Comparison of ENCODE assay signal across 1 cellular context in the genomic region with DNA sequence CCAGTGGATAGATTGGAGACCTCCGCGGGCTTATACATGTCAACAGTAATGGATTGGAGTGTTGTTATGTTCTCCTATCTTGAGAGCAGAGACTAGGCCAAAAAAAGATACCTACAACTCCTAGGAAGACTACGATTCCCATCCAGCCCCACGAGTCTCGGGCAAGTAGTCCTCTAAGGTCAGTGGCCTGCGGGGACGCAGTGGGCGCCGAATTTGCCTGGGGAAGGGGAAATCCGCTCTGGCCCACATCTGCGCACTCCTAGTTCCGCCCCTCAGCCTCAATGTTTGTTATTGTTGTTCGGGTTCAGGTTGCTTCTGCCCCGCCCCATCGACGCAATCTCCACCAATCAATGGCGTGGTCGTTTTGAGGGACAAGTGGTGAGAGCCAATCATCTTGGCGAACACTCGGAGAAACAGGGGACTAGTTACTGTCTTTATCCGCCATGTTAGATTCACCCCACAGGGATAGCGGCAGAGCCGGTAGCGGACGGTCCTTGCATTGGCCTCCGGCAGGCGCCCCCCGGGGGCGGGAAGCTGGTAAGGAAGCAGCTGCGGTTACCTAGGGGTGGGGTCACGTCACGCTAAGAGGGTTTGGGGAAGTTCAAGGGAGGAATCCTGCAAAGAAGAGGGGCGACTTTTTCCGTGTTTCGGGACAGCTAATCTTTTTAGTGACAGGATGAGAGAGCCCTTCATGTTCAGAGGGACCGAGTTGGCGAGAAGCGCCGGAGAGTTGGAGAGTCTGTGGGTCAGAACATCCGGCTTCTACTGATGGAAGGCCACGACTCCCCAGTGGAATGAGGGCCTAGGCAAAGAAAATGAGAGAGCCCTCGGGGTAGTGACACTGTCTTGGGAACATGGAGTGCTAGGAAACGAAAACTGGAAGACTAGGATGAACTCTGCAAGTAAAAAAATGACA.
TF ChIP-seq lines count a peak whose summit lies in the region.

A gene with protein sequence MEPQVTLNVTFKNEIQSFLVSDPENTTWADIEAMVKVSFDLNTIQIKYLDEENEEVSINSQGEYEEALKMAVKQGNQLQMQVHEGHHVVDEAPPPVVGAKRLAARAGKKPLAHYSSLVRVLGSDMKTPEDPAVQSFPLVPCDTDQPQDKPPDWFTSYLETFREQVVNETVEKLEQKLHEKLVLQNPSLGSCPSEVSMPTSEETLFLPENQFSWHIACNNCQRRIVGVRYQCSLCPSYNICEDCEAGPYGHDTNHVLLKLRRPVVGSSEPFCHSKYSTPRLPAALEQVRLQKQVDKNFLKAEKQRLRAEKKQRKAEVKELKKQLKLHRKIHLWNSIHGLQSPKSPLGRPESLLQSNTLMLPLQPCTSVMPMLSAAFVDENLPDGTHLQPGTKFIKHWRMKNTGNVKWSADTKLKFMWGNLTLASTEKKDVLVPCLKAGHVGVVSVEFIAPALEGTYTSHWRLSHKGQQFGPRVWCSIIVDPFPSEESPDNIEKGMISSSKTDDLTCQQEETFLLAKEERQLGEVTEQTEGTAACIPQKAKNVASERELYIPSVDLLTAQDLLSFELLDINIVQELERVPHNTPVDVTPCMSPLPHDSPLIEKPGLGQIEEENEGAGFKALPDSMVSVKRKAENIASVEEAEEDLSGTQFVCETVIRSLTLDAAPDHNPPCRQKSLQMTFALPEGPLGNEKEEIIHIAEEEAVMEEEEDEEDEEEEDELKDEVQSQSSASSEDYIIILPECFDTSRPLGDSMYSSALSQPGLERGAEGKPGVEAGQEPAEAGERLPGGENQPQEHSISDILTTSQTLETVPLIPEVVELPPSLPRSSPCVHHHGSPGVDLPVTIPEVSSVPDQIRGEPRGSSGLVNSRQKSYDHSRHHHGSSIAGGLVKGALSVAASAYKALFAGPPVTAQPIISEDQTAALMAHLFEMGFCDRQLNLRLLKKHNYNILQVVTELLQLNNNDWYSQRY (plus strand): TSS at position 449 of the 916 bp plus-strand sequence. CDS start 4,586 bp downstream, outside the sequence.

TF ChIP-seq in HepG2, 621 proteins besides CTCF, POLR2A, EP300 and RAD21 (continued from another document and continues in another):
- TF ChIP-seq, protein P1, sequence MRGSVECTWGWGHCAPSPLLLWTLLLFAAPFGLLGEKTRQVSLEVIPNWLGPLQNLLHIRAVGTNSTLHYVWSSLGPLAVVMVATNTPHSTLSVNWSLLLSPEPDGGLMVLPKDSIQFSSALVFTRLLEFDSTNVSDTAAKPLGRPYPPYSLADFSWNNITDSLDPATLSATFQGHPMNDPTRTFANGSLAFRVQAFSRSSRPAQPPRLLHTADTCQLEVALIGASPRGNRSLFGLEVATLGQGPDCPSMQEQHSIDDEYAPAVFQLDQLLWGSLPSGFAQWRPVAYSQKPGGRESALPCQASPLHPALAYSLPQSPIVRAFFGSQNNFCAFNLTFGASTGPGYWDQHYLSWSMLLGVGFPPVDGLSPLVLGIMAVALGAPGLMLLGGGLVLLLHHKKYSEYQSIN (CRISPR knock-in tag; IDR thresholded peaks at IDR 0.05; ENCODE audit: borderline replicate concordance), result peak; percentile 34; the same call in 1 of the 2 replicates
- no peak for TF ChIP-seq ZNF552 (CRISPR knock-in tag; IDR thresholded peaks at IDR 0.05; ENCODE audit: borderline replicate concordance)
- peak; percentile 93; the same call in 1 of the 2 replicates for TF ChIP-seq SSRP1 (CRISPR knock-in tag; IDR thresholded peaks at IDR 0.05)
- no peak for TF ChIP-seq ZKSCAN5 (CRISPR knock-in tag; IDR thresholded peaks at IDR 0.05)
- TF ChIP-seq ZNF20 (CRISPR knock-in tag; IDR thresholded peaks at IDR 0.05), result no peak
- peak; percentile 91 for TF ChIP-seq PHF21A (CRISPR knock-in tag; IDR thresholded peaks at IDR 0.05)
- TF ChIP-seq RBM39 (IDR thresholded peaks at IDR 0.05; ENCODE audit: low read depth, low read length, poor library complexity, severe bottlenecking), result peak; percentile 91
- peak; percentile 4 for TF ChIP-seq KMT2A (CRISPR knock-in tag; IDR thresholded peaks at IDR 0.05)
- TF ChIP-seq ZSCAN25 (CRISPR knock-in tag; IDR thresholded peaks at IDR 0.05), result no peak
- TF ChIP-seq ZNF225 (CRISPR knock-in tag; IDR thresholded peaks at IDR 0.05), result no peak
- no peak; the same call in 1 of the 2 replicates for TF ChIP-seq KLF15 (CRISPR knock-in tag; IDR thresholded peaks at IDR 0.05; ENCODE audit: borderline replicate concordance)
- TF ChIP-seq ZBTB42 (CRISPR knock-in tag; IDR thresholded peaks at IDR 0.05), result no peak
- 0 out of 2 replicates have a peak, but pooled peaks have one; percentile 16 for TF ChIP-seq ZNF414 (CRISPR knock-in tag; IDR thresholded peaks at IDR 0.05)
- TF ChIP-seq DNMT3B (CRISPR knock-in tag; conservative IDR thresholded peaks at IDR 0.05), result no peak; the same call in 1 of the 2 replicates
- no peak for TF ChIP-seq ZNF30 (CRISPR knock-in tag; IDR thresholded peaks at IDR 0.05)
- TF ChIP-seq MAFK (conservative IDR thresholded peaks at IDR 0.05 in 1 of 2, IDR thresholded peaks at IDR 0.05 in 1 of 2; ENCODE audit: low read length in 2 of 2), result no peak
- peak; percentile 51; the same call in 1 of the 2 replicates for TF ChIP-seq E2F1 (CRISPR knock-in tag; IDR thresholded peaks at IDR 0.05)
- TF ChIP-seq, protein P2, sequence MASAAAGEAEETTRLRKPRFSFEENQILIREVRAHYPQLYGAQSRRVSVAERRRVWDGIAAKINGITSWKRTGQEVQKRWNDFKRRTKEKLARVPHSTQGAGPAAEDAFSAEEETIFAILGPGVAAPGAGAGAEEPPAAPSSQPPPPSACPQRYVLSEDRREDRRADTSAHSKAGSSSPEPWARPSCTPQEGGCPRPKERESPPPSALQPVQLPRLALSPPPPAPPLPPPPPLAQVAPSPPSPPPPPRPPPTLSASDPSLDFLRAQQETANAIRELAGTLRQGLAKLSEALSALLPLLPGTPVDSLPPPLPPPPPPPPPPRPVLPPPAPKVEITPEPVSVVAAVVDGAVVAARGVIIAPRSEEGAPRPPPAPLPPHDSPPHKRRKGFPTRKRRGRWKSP (CRISPR knock-in tag; IDR thresholded peaks at IDR 0.05), result 0 out of 2 replicates have a peak, but pooled peaks have one; percentile 46
- TF ChIP-seq ARNT2 (CRISPR knock-in tag; IDR thresholded peaks at IDR 0.05; ENCODE audit: low read depth), result peak; percentile 65
- TF ChIP-seq, protein P3, sequence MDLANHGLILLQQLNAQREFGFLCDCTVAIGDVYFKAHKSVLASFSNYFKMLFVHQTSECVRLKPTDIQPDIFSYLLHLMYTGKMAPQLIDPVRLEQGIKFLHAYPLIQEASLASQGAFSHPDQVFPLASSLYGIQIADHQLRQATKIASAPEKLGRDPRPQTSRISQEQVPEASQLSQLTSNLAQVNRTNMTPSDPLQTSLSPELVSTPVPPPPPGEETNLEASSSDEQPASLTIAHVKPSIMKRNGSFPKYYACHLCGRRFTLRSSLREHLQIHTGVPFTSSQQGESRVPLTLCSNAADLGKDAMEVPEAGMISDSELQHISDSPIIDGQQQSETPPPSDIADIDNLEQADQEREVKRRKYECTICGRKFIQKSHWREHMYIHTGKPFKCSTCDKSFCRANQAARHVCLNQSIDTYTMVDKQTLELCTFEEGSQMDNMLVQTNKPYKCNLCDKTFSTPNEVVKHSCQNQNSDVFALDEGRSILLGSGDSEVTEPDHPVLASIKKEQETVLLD (CRISPR knock-in tag; IDR thresholded peaks at IDR 0.05; ENCODE audit: low read depth), result peak; percentile 64; the same call in 1 of the 2 replicates
- TF ChIP-seq ZNF101 (CRISPR knock-in tag; IDR thresholded peaks at IDR 0.05; ENCODE audit: borderline replicate concordance, low read depth), result no peak
- TF ChIP-seq IKZF4 (CRISPR knock-in tag; IDR thresholded peaks at IDR 0.05; ENCODE audit: borderline replicate concordance, low read depth, not compliant biosample characterization), result peak; percentile 49
- TF ChIP-seq, protein P4, sequence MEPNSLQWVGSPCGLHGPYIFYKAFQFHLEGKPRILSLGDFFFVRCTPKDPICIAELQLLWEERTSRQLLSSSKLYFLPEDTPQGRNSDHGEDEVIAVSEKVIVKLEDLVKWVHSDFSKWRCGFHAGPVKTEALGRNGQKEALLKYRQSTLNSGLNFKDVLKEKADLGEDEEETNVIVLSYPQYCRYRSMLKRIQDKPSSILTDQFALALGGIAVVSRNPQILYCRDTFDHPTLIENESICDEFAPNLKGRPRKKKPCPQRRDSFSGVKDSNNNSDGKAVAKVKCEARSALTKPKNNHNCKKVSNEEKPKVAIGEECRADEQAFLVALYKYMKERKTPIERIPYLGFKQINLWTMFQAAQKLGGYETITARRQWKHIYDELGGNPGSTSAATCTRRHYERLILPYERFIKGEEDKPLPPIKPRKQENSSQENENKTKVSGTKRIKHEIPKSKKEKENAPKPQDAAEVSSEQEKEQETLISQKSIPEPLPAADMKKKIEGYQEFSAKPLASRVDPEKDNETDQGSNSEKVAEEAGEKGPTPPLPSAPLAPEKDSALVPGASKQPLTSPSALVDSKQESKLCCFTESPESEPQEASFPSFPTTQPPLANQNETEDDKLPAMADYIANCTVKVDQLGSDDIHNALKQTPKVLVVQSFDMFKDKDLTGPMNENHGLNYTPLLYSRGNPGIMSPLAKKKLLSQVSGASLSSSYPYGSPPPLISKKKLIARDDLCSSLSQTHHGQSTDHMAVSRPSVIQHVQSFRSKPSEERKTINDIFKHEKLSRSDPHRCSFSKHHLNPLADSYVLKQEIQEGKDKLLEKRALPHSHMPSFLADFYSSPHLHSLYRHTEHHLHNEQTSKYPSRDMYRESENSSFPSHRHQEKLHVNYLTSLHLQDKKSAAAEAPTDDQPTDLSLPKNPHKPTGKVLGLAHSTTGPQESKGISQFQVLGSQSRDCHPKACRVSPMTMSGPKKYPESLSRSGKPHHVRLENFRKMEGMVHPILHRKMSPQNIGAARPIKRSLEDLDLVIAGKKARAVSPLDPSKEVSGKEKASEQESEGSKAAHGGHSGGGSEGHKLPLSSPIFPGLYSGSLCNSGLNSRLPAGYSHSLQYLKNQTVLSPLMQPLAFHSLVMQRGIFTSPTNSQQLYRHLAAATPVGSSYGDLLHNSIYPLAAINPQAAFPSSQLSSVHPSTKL (CRISPR knock-in tag; IDR thresholded peaks at IDR 0.05), result no peak; the same call in 1 of the 2 replicates
- peak in 1 of 2 experiments; percentile 41; a peak in 2 of 4 replicates for TF ChIP-seq ATF4 (CRISPR knock-in tag; IDR thresholded peaks at IDR 0.05)
- TF ChIP-seq, protein P5, sequence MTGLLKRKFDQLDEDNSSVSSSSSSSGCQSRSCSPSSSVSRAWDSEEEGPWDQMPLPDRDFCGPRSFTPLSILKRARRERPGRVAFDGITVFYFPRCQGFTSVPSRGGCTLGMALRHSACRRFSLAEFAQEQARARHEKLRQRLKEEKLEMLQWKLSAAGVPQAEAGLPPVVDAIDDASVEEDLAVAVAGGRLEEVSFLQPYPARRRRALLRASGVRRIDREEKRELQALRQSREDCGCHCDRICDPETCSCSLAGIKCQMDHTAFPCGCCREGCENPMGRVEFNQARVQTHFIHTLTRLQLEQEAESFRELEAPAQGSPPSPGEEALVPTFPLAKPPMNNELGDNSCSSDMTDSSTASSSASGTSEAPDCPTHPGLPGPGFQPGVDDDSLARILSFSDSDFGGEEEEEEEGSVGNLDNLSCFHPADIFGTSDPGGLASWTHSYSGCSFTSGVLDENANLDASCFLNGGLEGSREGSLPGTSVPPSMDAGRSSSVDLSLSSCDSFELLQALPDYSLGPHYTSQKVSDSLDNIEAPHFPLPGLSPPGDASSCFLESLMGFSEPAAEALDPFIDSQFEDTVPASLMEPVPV (CRISPR knock-in tag; IDR thresholded peaks at IDR 0.05), result 0 out of 2 replicates have a peak, but pooled peaks have one; percentile 17
- no peak for TF ChIP-seq HMG20A (CRISPR knock-in tag; IDR thresholded peaks at IDR 0.05; ENCODE audit: borderline replicate concordance)
- TF ChIP-seq ZNF282 (IDR thresholded peaks at IDR 0.05; ENCODE audit: partially characterized antibody), result no peak
- no peak for TF ChIP-seq MXD4 (CRISPR knock-in tag; IDR thresholded peaks at IDR 0.05)
- TF ChIP-seq, protein P6, sequence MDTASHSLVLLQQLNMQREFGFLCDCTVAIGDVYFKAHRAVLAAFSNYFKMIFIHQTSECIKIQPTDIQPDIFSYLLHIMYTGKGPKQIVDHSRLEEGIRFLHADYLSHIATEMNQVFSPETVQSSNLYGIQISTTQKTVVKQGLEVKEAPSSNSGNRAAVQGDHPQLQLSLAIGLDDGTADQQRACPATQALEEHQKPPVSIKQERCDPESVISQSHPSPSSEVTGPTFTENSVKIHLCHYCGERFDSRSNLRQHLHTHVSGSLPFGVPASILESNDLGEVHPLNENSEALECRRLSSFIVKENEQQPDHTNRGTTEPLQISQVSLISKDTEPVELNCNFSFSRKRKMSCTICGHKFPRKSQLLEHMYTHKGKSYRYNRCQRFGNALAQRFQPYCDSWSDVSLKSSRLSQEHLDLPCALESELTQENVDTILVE (CRISPR knock-in tag; IDR thresholded peaks at IDR 0.05), result no peak; the same call in 1 of the 2 replicates
- TF ChIP-seq ZSCAN20 (CRISPR knock-in tag; IDR thresholded peaks at IDR 0.05; ENCODE audit: borderline replicate concordance), result peak; percentile 76; the same call in 1 of the 2 replicates
- TF ChIP-seq CEBPB (IDR thresholded peaks at IDR 0.05; ENCODE audit: borderline replicate concordance, low read depth, low read length), result no peak
- TF ChIP-seq TOE1 (CRISPR knock-in tag; IDR thresholded peaks at IDR 0.05), result no peak
